22 cellular contexts compared by ENCODE assay signal in the genomic region with DNA sequence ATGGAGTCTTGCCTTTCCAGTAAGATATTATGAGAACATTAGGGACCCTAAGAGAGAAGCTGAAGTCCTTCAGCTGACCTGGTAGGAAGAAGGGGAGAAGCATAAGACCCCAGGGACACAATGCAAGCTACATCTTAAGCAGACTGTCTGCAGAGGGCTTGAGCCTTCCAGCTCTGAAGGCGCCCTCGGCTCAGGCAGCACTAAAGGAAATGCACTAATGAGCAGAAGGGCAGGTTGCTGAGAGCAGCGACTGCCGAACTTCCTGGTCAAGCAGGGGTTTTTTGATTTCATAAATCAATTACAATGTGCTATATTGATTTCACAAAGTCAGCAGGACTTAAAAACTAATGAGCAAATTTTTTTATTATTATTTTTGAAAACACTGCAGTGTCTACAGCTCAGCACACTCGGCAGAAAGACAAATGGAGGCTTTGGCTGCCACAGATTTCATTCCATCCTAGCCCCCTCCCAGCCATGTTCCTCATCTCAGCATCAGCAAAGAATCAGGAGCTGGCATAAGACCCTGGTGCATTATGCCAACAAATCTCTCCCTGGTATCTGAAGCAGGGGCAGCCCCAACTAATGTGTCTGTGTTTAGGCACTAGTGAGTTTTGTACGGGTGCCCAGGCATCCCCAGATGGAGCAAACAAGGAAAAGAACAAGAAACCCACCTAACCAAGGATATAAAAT. TPM values are rescaled to one million over a fixed set of nuclear protein-coding genes. Genes with fewer than 3 reads are reported as not detected.
DNase-seq lines count a peak whose midpoint lies in the region; ATAC-seq lines count a peak whose summit lies in the region.
"Had no signal": no experiment of that assay in that cellular context is flagged by ENCODE, and none has a peak within 500 bp of the region (broad histone marks: within the 10 kb centered on the region; RNA-seq: fewer than 3 reads in every experiment).

No MANE protein-coding gene starts in this region.

- DNase-seq in NCI-H82 (lab: John Stamatoyannopoulos, UW) = peak; percentile 56
- DNase-seq in NCI-H82 treated with DMSO at 0.1 percent for 48 hours (lab: John Stamatoyannopoulos, UW; ENCODE audit: unreplicated experiment) = no peak
- peak; percentile 7 for DNase-seq in astrocyte of the hippocampus (ENCODE audit: low read depth, low spot score)
- DNase-seq in mucosa of gallbladder (ENCODE audit: low spot score) = peak; percentile 16
- no peak for DNase-seq in GM19238 (ENCODE audit: insufficient read length, low spot score)
- no peak for DNase-seq in Right ventricle myocardium superior
- DNase-seq in activated T-cell treated with anti-CD3 and anti-CD28 coated beads, Interleukin-2, amount 50 U/mL, for 1 hour = no peak
- DNase-seq: activated naive CD4-positive, alpha-beta T cell treated with anti-CD3 and anti-CD28 coated beads for 36 hours; activated T-cell treated with anti-CD3 and anti-CD28 coated beads, Interleukin-2, amount 50 U/mL, for 24 hours; central memory CD4-positive, alpha-beta T cell; erythroblast; foreskin fibroblast; Kasumi-1; NCI-H2029; NCI-H510A; spleen; stimulated activated CD4-positive, alpha-beta T cell treated with anti-CD3 and anti-CD28 coated beads, Interleukin-4, amount 100 ng/mL, for 24 hours; stimulated activated naive CD8-positive, alpha-beta T cell treated with anti-CD3 and anti-CD28 coated beads, Interleukin-15, Interleukin-2, amounts not matched to agents 100 U/mL and 50 U/mL, for 24 hours had no signal

- ATAC-seq in HG03442 (IDR thresholded peaks at IDR 0.05; ENCODE audit: unreplicated experiment) = no peak
- ATAC-seq in Right ventricle myocardium superior (ENCODE audit: poor library complexity) = no peak
- ATAC-seq: A549; stimulated activated naive CD8-positive, alpha-beta T cell treated with anti-CD3 and anti-CD28 coated beads, Interleukin-15, Interleukin-2, amounts not matched to agents 100 U/mL and 50 U/mL, for 24 hours had no signal

- intact Hi-C loops in Right ventricle myocardium superior (cut with DNase I) = no loop called here

RNA-seq across cellular contexts. Expression of gene LRRTM3, which starts 57.1 kb away (rescaled TPM):
- total RNA-seq in mucosa of gallbladder (not detected), Right ventricle myocardium superior (not detected)
- total RNA-seq: activated naive CD4-positive, alpha-beta T cell treated with anti-CD3 and anti-CD28 coated beads for 36 hours; B cell; liver; spleen had no signal

Comparison
In these comparisons a context has a peak if more than half of its experiments do, and no peak if none do; other contexts are left out.
1. DNase-seq: peak in NCI-H82 (single experiment), astrocyte of the hippocampus (single experiment) and mucosa of gallbladder (single experiment); none in NCI-H82 treated with DMSO at 0.1 percent for 48 hours (single experiment), GM19238 (single experiment), Right ventricle myocardium superior (single experiment) and activated T-cell treated with anti-CD3 and anti-CD28 coated beads, Interleukin-2, amount 50 U/mL, for 1 hour (single experiment).